ENCODE assay signal across 30 cellular contexts in genomic region chr15:28927043-28927442, GRCh38. TPM values are rescaled to one million over a fixed set of nuclear protein-coding genes. Genes with fewer than 3 reads are reported as not detected.
"Had no signal": no experiment of that assay in that cellular context is flagged by ENCODE, and none has a peak within 500 bp of the region (broad histone marks: within the 10 kb centered on the region; RNA-seq: fewer than 3 reads in every experiment).

No MANE protein-coding gene starts in this region.

- H3K36me3 ChIP-seq: ascending aorta, cardiac muscle cell, SJCRH30 had no signal

- H3K4me3 Mint-ChIP-seq: activated B cell treated with CpG ODN at 0.5 μM for 24 hours; activated CD4-positive, alpha-beta memory T cell treated with anti-CD3 and anti-CD28 coated beads for 36 hours; activated T-cell treated with anti-CD3 and anti-CD28 coated beads, Interleukin-2, amount 50 U/mL, for 72 hours; activated T-helper 17 cell treated with anti-CD3 and anti-CD28 coated beads, Interleukin-2, amount 50 U/mL, for 72 hours; central memory CD8-positive, alpha-beta T cell had no signal

- ATAC-seq: activated T-cell treated with anti-CD3 and anti-CD28 coated beads, Interleukin-2, amount 50 U/mL, for 72 hours; activated T-helper 17 cell treated with anti-CD3 and anti-CD28 coated beads, Interleukin-2, amount 50 U/mL, for 72 hours had no signal

- DNase-seq: activated B cell treated with CpG ODN at 0.5 μM for 24 hours; activated CD4-positive, alpha-beta memory T cell treated with anti-CD3 and anti-CD28 coated beads for 36 hours; activated CD4-positive, alpha-beta T cell treated with anti-CD3 and anti-CD28 coated beads for 4 hours; activated CD4-positive, alpha-beta T cell treated with anti-CD3 and anti-CD28 coated beads, Interleukin-2, amount 50 U/mL, for 1 hour; activated CD4-positive, CD25-positive, alpha-beta regulatory T cell treated with anti-CD3 and anti-CD28 coated beads, Interleukin-2, amount 50 U/mL, for 72 hours; activated CD8-positive, alpha-beta memory T cell treated with anti-CD3 and anti-CD28 coated beads, Interleukin-2, amount 50 U/mL, for 4 hours; activated naive CD4-positive, alpha-beta T cell; activated naive CD4-positive, alpha-beta T cell treated with anti-CD3 and anti-CD28 coated beads, Interleukin-2, amount 50 U/mL, for 16 hours; activated T-cell treated with anti-CD3 and anti-CD28 coated beads for 4 hours; activated T-cell treated with anti-CD3 and anti-CD28 coated beads, Interleukin-2, amount 50 U/mL, for 72 hours; amniotic stem cell; MV-4-11; NCI-H1092; NCI-H1436 treated with DMSO at 0.1 percent for 48 hours; NCI-H1694 treated with DMSO at 0.1 percent for 48 hours; NCI-H2029; NCI-H345; NCI-H526; NCI-H748 treated with DMSO at 0.1 percent for 48 hours; OCI-M1; SHP77; SJCRH30; T1000 had no signal

- H3K27me3 ChIP-seq: ascending aorta, cardiac muscle cell, SJCRH30 had no signal

- H3K4me3 ChIP-seq: ascending aorta, cardiac muscle cell, SJCRH30, SK-N-MC had no signal

- H3K27me3 Mint-ChIP-seq: activated CD4-positive, alpha-beta memory T cell treated with anti-CD3 and anti-CD28 coated beads for 36 hours; activated T-helper 17 cell treated with anti-CD3 and anti-CD28 coated beads, Interleukin-2, amount 50 U/mL, for 72 hours; central memory CD8-positive, alpha-beta T cell had no signal

- H3K27ac Mint-ChIP-seq: activated B cell treated with CpG ODN at 0.5 μM for 24 hours; activated CD4-positive, alpha-beta memory T cell treated with anti-CD3 and anti-CD28 coated beads for 36 hours; activated T-cell treated with anti-CD3 and anti-CD28 coated beads, Interleukin-2, amount 50 U/mL, for 72 hours; activated T-helper 17 cell treated with anti-CD3 and anti-CD28 coated beads, Interleukin-2, amount 50 U/mL, for 72 hours had no signal

- H3K9me3 ChIP-seq: ascending aorta, SJCRH30 had no signal

- H3K9me3 Mint-ChIP-seq: activated B cell treated with CpG ODN at 0.5 μM for 24 hours; activated CD4-positive, alpha-beta memory T cell treated with anti-CD3 and anti-CD28 coated beads for 36 hours; activated T-cell treated with anti-CD3 and anti-CD28 coated beads, Interleukin-2, amount 50 U/mL, for 72 hours; activated T-helper 17 cell treated with anti-CD3 and anti-CD28 coated beads, Interleukin-2, amount 50 U/mL, for 72 hours; central memory CD8-positive, alpha-beta T cell had no signal

- H3K4me1 ChIP-seq: ascending aorta, SJCRH30 had no signal

- H3K4me1 Mint-ChIP-seq: activated B cell treated with CpG ODN at 0.5 μM for 24 hours had no signal

- H3K27ac ChIP-seq: ascending aorta, cardiac muscle cell, SJCRH30, SK-N-MC, VCaP had no signal

RNA-seq across cellular contexts. Expression of gene APBA2, which starts 41.3 kb away (rescaled TPM):
- total RNA-seq: activated B cell treated with CpG ODN at 0.5 μM for 24 hours, MCF 10A had no signal
